23 cellular contexts compared by ENCODE assay signal in genomic region chr1:185368313-185368712, GRCh38. TPM values are rescaled to one million over a fixed set of nuclear protein-coding genes. Genes with fewer than 3 reads are reported as not detected.
DNase-seq lines count a peak whose midpoint lies in the region; ATAC-seq, FAIRE-seq and TF ChIP-seq lines count a peak whose summit lies in the region.
"Had no signal": no experiment of that assay in that cellular context is flagged by ENCODE, and none has a peak within 500 bp of the region (broad histone marks: within the 10 kb centered on the region; RNA-seq: fewer than 3 reads in every experiment).

No MANE protein-coding gene starts in this region.

- no peak overlapping the region for H3K27ac ChIP-seq in MM.1S (ENCODE audit: low read length)
- H3K27ac ChIP-seq in neutrophil: peak overlapping the region; percentile 61
- H3K27ac ChIP-seq: SK-N-MC had no signal

- H3K9ac ChIP-seq in MM.1S (ENCODE audit: low read length): no peak overlapping the region

- peaks cover 26% of the 10 kb centered on the region for H3K27me3 ChIP-seq in MM.1S (replicated peaks; ENCODE audit: insufficient read depth, low read length)
- no peaks in the 10 kb centered on the region for H3K27me3 ChIP-seq in neutrophil

- H2AFZ ChIP-seq in MM.1S (ENCODE audit: low read length): no peak overlapping the region

- TF ChIP-seq CTCF in MM.1S (IDR thresholded peaks at IDR 0.05; ENCODE audit: low read length): no peak
- no peak for TF ChIP-seq CTCF in brain (conservative IDR thresholded peaks at IDR 0.05)
- no peak for TF ChIP-seq CTCF in neutrophil (IDR thresholded peaks at IDR 0.05)

- no peak overlapping the region for H3K27ac Mint-ChIP-seq in activated CD4-positive, alpha-beta T cell treated with anti-CD3 and anti-CD28 coated beads, Interleukin-2, amount 10 ng/mL, durations not matched to agents 24 days and 14 days
- H3K27ac Mint-ChIP-seq in brain: peak overlapping the region in 3 of 5 experiments; percentile 3 to 71 (median 9)

- H3K9me3 Mint-ChIP-seq in activated CD4-positive, alpha-beta T cell treated with anti-CD3 and anti-CD28 coated beads, Interleukin-2, amount 10 ng/mL, durations not matched to agents 24 days and 14 days: peaks cover 8% of the 10 kb centered on the region
- H3K9me3 Mint-ChIP-seq in brain: peaks cover 0 to 7% (median 4%) of the 10 kb centered on the region in 5 experiments

- no peak overlapping the region for H3K4me3 Mint-ChIP-seq in activated CD4-positive, alpha-beta T cell treated with anti-CD3 and anti-CD28 coated beads, Interleukin-2, amount 10 ng/mL, durations not matched to agents 24 days and 14 days
- H3K4me3 Mint-ChIP-seq in brain: peak overlapping the region in 1 of 5 experiments; percentile 10

- peaks cover 2% of the 10 kb centered on the region for H3K27me3 Mint-ChIP-seq in activated CD4-positive, alpha-beta T cell treated with anti-CD3 and anti-CD28 coated beads, Interleukin-2, amount 10 ng/mL, durations not matched to agents 24 days and 14 days
- peaks cover 4% of the 10 kb centered on the region for H3K27me3 Mint-ChIP-seq in brain

- peaks cover 5% of the 10 kb centered on the region for H3K36me3 Mint-ChIP-seq in activated CD4-positive, alpha-beta T cell treated with anti-CD3 and anti-CD28 coated beads, Interleukin-2, amount 10 ng/mL, durations not matched to agents 24 days and 14 days (ENCODE audit: low read depth)
- H3K36me3 Mint-ChIP-seq in brain: no peaks in the 10 kb centered on the region

- no peaks in the 10 kb centered on the region for H3K9me2 ChIP-seq in MM.1S (replicated peaks; ENCODE audit: insufficient read depth, low read length)

- H3K4me3 ChIP-seq in MM.1S (ENCODE audit: low read length) (no peak overlapping the region), neutrophil (ENCODE audit: low read depth in 1 of 2, low read length in 1 of 2) (no peak overlapping the region)
- H3K4me3 ChIP-seq: SK-N-MC had no signal

- peaks cover 11% of the 10 kb centered on the region for H3F3A ChIP-seq in MM.1S (ENCODE audit: insufficient read depth, low read length)

- no peaks in the 10 kb centered on the region for H3K79me2 ChIP-seq in MM.1S (ENCODE audit: low read length)

- H3K4me1 ChIP-seq in MM.1S (ENCODE audit: low read length) (peaks cover 13% of the 10 kb centered on the region), neutrophil (ENCODE audit: control insufficient read depth in 1 of 2, insufficient read depth in 1 of 2, low read depth in 1 of 2, low read length in 1 of 2) (peaks cover 25 to 33% of the 10 kb centered on the region in 2 experiments)

- peak; percentile 39 for DNase-seq in activated CD4-positive, alpha-beta T cell treated with anti-CD3 and anti-CD28 coated beads, Interleukin-2, amount 10 ng/mL, durations not matched to agents 24 days and 14 days
- DNase-seq in activated CD4-positive, alpha-beta T cell treated with anti-CD3 and anti-CD28 coated beads for 48 hours: no peak
- peak; percentile 78 for DNase-seq in MM.1S
- DNase-seq in H4 (ENCODE audit: low spot score): no peak
- no peak for DNase-seq in GM19239 (ENCODE audit: insufficient read length, low spot score)
- DNase-seq: 8988T, Calu3, DMS153, DND-41, NCI-H1092, NCI-H1436, NCI-H187, NCI-H2081 treated with DMSO at 0.1 percent for 48 hours, NCI-H2171, NCI-H345, NCI-H510A treated with DMSO at 0.1 percent for 48 hours, SIG-M5 had no signal

- no peak for FAIRE-seq in GM19239 (lab: Jason Lieb, UNC)
- FAIRE-seq: H54, RCC 7860 had no signal

- H3K36me3 ChIP-seq in MM.1S (replicated peaks; ENCODE audit: insufficient read depth, low read length): no peaks in the 10 kb centered on the region
- H3K36me3 ChIP-seq in neutrophil: no peaks in the 10 kb centered on the region

- H3K4me2 ChIP-seq in MM.1S (ENCODE audit: low read depth, low read length): no peak overlapping the region

- H3K9me3 ChIP-seq in MM.1S (replicated peaks; ENCODE audit: insufficient read depth, low read length) (no peaks in the 10 kb centered on the region), neutrophil (no peaks in the 10 kb centered on the region)

- no peaks in the 10 kb centered on the region for H4K20me1 ChIP-seq in MM.1S (ENCODE audit: insufficient read depth, low read length)

- peaks cover 22% of the 10 kb centered on the region for H3K4me1 Mint-ChIP-seq in activated CD4-positive, alpha-beta T cell treated with anti-CD3 and anti-CD28 coated beads, Interleukin-2, amount 10 ng/mL, durations not matched to agents 24 days and 14 days
- peaks cover 15% of the 10 kb centered on the region for H3K4me1 Mint-ChIP-seq in brain

- intact Hi-C loops in activated CD4-positive, alpha-beta T cell treated with anti-CD3 and anti-CD28 coated beads, Interleukin-2, amount 10 ng/mL, durations not matched to agents 24 days and 14 days (cut with micrococcal nuclease): no loop called here

- ATAC-seq in HG03175 (IDR thresholded peaks at IDR 0.05; ENCODE audit: unreplicated experiment): no peak

RNA-seq across cellular contexts. Expression of gene IVNS1ABP, which starts 51.3 kb away (rescaled TPM):
- 186 and 187 TPM in 2 replicates for total RNA-seq in activated CD4-positive, alpha-beta T cell treated with anti-CD3 and anti-CD28 coated beads, Interleukin-2, amount 10 ng/mL, durations not matched to agents 24 days and 14 days
- polyA plus RNA-seq in brain (ENCODE audit: insufficient read depth, low read depth, low replicate concordance): 74.5 TPM
- total RNA-seq in H4 (2014; rRNA removed; shearing (Covaris generic)): 39.6 and 47.5 TPM in 2 replicates

Comparison
In these comparisons a context has a peak if more than half of its experiments do, and no peak if none do; other contexts are left out.
1. DNase-seq: peak in activated CD4-positive, alpha-beta T cell treated with anti-CD3 and anti-CD28 coated beads, Interleukin-2, amount 10 ng/mL, durations not matched to agents 24 days and 14 days (single experiment) and MM.1S (single experiment); none in activated CD4-positive, alpha-beta T cell treated with anti-CD3 and anti-CD28 coated beads for 48 hours (single experiment), H4 (single experiment) and GM19239 (single experiment).